16 cellular contexts compared by ENCODE assay signal in genomic region chr2:24814498-24814897, GRCh38. TPM values are rescaled to one million over a fixed set of nuclear protein-coding genes. Genes with fewer than 3 reads are reported as not detected.
DNase-seq lines count a peak whose midpoint lies in the region; ATAC-seq, FAIRE-seq and TF ChIP-seq lines count a peak whose summit lies in the region.
"Had no signal": no experiment of that assay in that cellular context is flagged by ENCODE, and none has a peak within 500 bp of the region (broad histone marks: within the 10 kb centered on the region; RNA-seq: fewer than 3 reads in every experiment).

No MANE protein-coding gene starts in this region.

- TF ChIP-seq POLR2A in K562 (conservative IDR thresholded peaks at IDR 0.05): no peak

- peaks cover 73% of the 10 kb centered on the region for H3K36me3 ChIP-seq in K562 (ENCODE audit: control insufficient read depth, insufficient read depth, low read length)
- peaks cover 83% of the 10 kb centered on the region for H3K36me3 ChIP-seq in endodermal cell (ENCODE audit: control insufficient read depth, insufficient read depth, low read length)
- H3K36me3 ChIP-seq in colonic mucosa: no peaks in the 10 kb centered on the region

- peaks cover 6% of the 10 kb centered on the region for H3K4me1 Mint-ChIP-seq in endodermal cell

- peaks cover 63% of the 10 kb centered on the region for H3K36me3 Mint-ChIP-seq in endodermal cell (ENCODE audit: low read depth)

- peaks cover 42% of the 10 kb centered on the region for H3K79me2 ChIP-seq in K562 (ENCODE audit: control insufficient read depth, insufficient read depth, low read length)

- no TSS peak for BruUV-seq in K562 (replicated peaks; lab: Mats Ljungman, UMichigan)

- H3K27me3 ChIP-seq in K562 (ENCODE audit: control insufficient read depth in 2 of 2, insufficient read depth in 2 of 2, low read length in 2 of 2): no peaks in the 10 kb centered on the region
- no peaks in the 10 kb centered on the region for H3K27me3 ChIP-seq in endodermal cell (ENCODE audit: control insufficient read depth, insufficient read depth, low read length, poor library complexity, severe bottlenecking)
- H3K27me3 ChIP-seq in colonic mucosa: no peaks in the 10 kb centered on the region
- H3K27me3 ChIP-seq: BLaER1 had no signal

- H2AFZ ChIP-seq in K562 (ENCODE audit: low read depth, low read length): no peak overlapping the region
- H2AFZ ChIP-seq: GM23338 had no signal

- CTCF ChIA-PET in K562 (lab: Yijun Ruan, JAX; ENCODE audit: low intra/inter-chr PET ratio): no interaction called here

- H3K27ac ChIP-seq in K562 (ENCODE audit: extremely low read depth, low read depth, low read length) (no peak overlapping the region), endodermal cell (ENCODE audit: low read depth, low read length) (no peak overlapping the region), temporal lobe (ENCODE audit: low read depth, low read length) (peak overlapping the region; percentile 81), colonic mucosa (no peak overlapping the region)
- H3K27ac ChIP-seq: BLaER1 had no signal

- POLR2A ChIA-PET in K562 (lab: Yijun Ruan, JAX): interaction anchor here (0.7 to 2.0 kb wide), 2 partner anchors 9 to 15 kb away, joined by 3 to 10 read pairs; no protein-coding TSS in a partner anchor

- no peak overlapping the region for H3K4me3 Mint-ChIP-seq in endodermal cell
- H3K4me3 Mint-ChIP-seq: CD8-positive, alpha-beta T cell; GM23338 had no signal

- H3K4me3 ChIP-seq in K562 (no peak overlapping the region), endodermal cell (ENCODE audit: low read length) (no peak overlapping the region), colonic mucosa (no peak overlapping the region)
- H3K4me3 ChIP-seq: BLaER1, GM23338 had no signal

- peaks cover 2% of the 10 kb centered on the region for H3K9me3 Mint-ChIP-seq in endodermal cell
- H3K9me3 Mint-ChIP-seq: CD8-positive, alpha-beta T cell; GM23338 had no signal

- no peak for TF ChIP-seq EP300 in K562 (IDR thresholded peaks at IDR 0.05; ENCODE audit: low read length)

- H3K9ac ChIP-seq in K562 (ENCODE audit: insufficient read depth in 1 of 2, low read depth in 2 of 2, low read length in 2 of 2): no peak overlapping the region
- H3K9ac ChIP-seq in endodermal cell (ENCODE audit: extremely low read depth, low read length, poor library complexity, severe bottlenecking): no peak overlapping the region
- no peak overlapping the region for H3K9ac ChIP-seq in colonic mucosa (ENCODE audit: low read depth in 2 of 2, low read length in 2 of 2)
- H3K9ac ChIP-seq: BLaER1 had no signal

- H3K27ac Mint-ChIP-seq in endodermal cell: no peak overlapping the region
- H3K27ac Mint-ChIP-seq: CD8-positive, alpha-beta T cell had no signal

- WGBS in K562 (ENCODE audit: insufficient coverage, low coverage, missing lambda C conversion rate): 92% methylated on average over 4 of the region's 4 CpGs
- WGBS in endodermal cell (ENCODE audit: insufficient coverage in 1 of 2, insufficient read length in 1 of 2), 2 experiments: 95 to 100% methylated on average over 2 to 4 of the region's 4 CpGs

- H3K27me3 Mint-ChIP-seq in endodermal cell (ENCODE audit: insufficient read depth): no peaks in the 10 kb centered on the region

- TF ChIP-seq RAD21 in K562 (CRISPR knock-in tag; conservative IDR thresholded peaks at IDR 0.05 in 1 of 2, IDR thresholded peaks at IDR 0.05 in 1 of 2): no peak

- no peak for FAIRE-seq in K562 (lab: Jason Lieb, UNC)

- in situ Hi-C loops in K562 (cut with MboI): no loop called here

- DNase-seq in activated CD8-positive, alpha-beta memory T cell treated with anti-CD3 and anti-CD28 coated beads for 24 hours: peak; percentile 33
- no peak for DNase-seq in activated CD8-positive, alpha-beta memory T cell treated with anti-CD3 and anti-CD28 coated beads, Interleukin-2, amount 50 U/mL, for 4 hours
- DNase-seq in K562 (ENCODE audit: extremely low read depth in 1 of 4, low spot score in 3 of 4) (no peak), endodermal cell (peak; percentile 10), colonic mucosa (no peak), NCI-H2107 (lab: John Stamatoyannopoulos, UW) (no peak)
- no peak for DNase-seq in activated CD4-positive, alpha-beta T cell treated with anti-CD3 and anti-CD28 coated beads, Interleukin-2, amount 50 U/mL, for 48 hours
- DNase-seq: 8988T; Calu3; CD8-positive, alpha-beta T cell; DMS79 treated with DMSO at 0.1 percent for 48 hours; GF-D8; H7 had no signal

- TF ChIP-seq CTCF in K562 (IDR thresholded peaks at IDR 0.05 in 2 of 3, conservative IDR thresholded peaks at IDR 0.05 in 1 of 3; ENCODE audit: insufficient read depth in 2 of 3, low read depth in 1 of 3, low read length in 3 of 3) (no peak), endodermal cell (conservative IDR thresholded peaks at IDR 0.05) (no peak), colonic mucosa (IDR thresholded peaks at IDR 0.05) (no peak)

- H3K4me1 ChIP-seq in K562 (replicated peaks in 1 of 2; ENCODE audit: control insufficient read depth in 2 of 2, insufficient read depth in 2 of 2, low read length in 2 of 2): peaks cover 8 to 32% of the 10 kb centered on the region in 2 experiments
- no peaks in the 10 kb centered on the region for H3K4me1 ChIP-seq in endodermal cell (ENCODE audit: control insufficient read depth, insufficient read depth, low read length)
- H3K4me1 ChIP-seq in colonic mucosa: no peaks in the 10 kb centered on the region

- no peak for ATAC-seq in K562
- ATAC-seq: CD8-positive, alpha-beta T cell had no signal

- no peak overlapping the region for H3K4me2 ChIP-seq in K562 (ENCODE audit: insufficient read depth, low read length)
- H3K4me2 ChIP-seq: BLaER1, GM23338 had no signal

- intact Hi-C loops in K562 (cut with micrococcal nuclease) (no loop called here), colonic mucosa (cut with DNase I) (no loop called here)

- no peaks in the 10 kb centered on the region for H4K20me1 ChIP-seq in K562 (replicated peaks; ENCODE audit: control insufficient read depth, insufficient read depth, low read length)

- H3K9me1 ChIP-seq in K562 (ENCODE audit: control insufficient read depth, insufficient read depth, low read length): no peaks in the 10 kb centered on the region

- no peaks in the 10 kb centered on the region for H3K9me3 ChIP-seq in K562 (replicated peaks; ENCODE audit: control insufficient read depth, insufficient read depth, low read depth, low read length)
- H3K9me3 ChIP-seq in endodermal cell (ENCODE audit: control insufficient read depth, low read length): peaks cover 9% of the 10 kb centered on the region
- H3K9me3 ChIP-seq in colonic mucosa: no peaks in the 10 kb centered on the region

TF ChIP-seq in K562, 482 proteins besides CTCF, POLR2A, EP300 and RAD21 (continues in another document):
- TF ChIP-seq LARP7 (IDR thresholded peaks at IDR 0.05) (no peak), CREB1 (IDR thresholded peaks at IDR 0.05) (no peak), CREB1 (CRISPR knock-in tag; IDR thresholded peaks at IDR 0.05) (no peak), ZNF707 (CRISPR knock-in tag; conservative IDR thresholded peaks at IDR 0.05) (no peak)

RNA-seq across cellular contexts. Expression of gene CENPO, which starts 21.3 kb away (rescaled TPM):
- 153 and 177 TPM in 2 replicates for total RNA-seq in K562 (2011; cell fraction: chromatin; rRNA removed; ENCODE audit: low replicate concordance)
- 96.4 and 101 TPM in 2 replicates for total RNA-seq in K562 (2011; cell fraction: nucleolus; rRNA removed)
- total RNA-seq in K562 (2011; cell fraction: nucleoplasm; rRNA removed): 140 and 180 TPM in 2 replicates
- 35.4 and 36.1 TPM in 2 replicates for total RNA-seq in K562 (2014; rRNA removed)
- total RNA-seq in K562 (2014; rRNA removed; fragmentation: Illumina TruSeq; extraction: Trizol): 33.6 and 37.3 TPM in 2 replicates
- total RNA-seq in K562 (2015; rRNA removed; fragmentation: Illumina TruSeq; extraction: Trizol): 38.9 and 41.1 TPM in 2 replicates
- 39.9 and 46.2 TPM in 2 replicates for total RNA-seq in K562 (2021)
- polyA plus RNA-seq in K562 (2011; rRNA removed): 59.4 and 63.0 TPM in 2 replicates
- 36.2 and 39.3 TPM in 2 replicates for polyA plus RNA-seq in K562 (2011; cell fraction: cytosol; rRNA removed)
- 103 and 125 TPM in 2 replicates for polyA plus RNA-seq in K562 (2011; cell fraction: nucleus; rRNA removed)
- polyA plus RNA-seq in K562 (2012): 35.5 and 43.1 TPM in 2 replicates
- polyA plus RNA-seq in K562 (2014; fragmentation: Illumina TruSeq; extraction: Trizol): 44.9 and 49.8 TPM in 2 replicates
- 10 to 100 TPM; 30.6 to 38.9 TPM for polyA plus RNA-seq in K562 (2014; fragmentation: Nextera tagmentation; extraction: Ambion mirVana)
- 35.5 and 49.5 TPM in 2 replicates for polyA plus RNA-seq in K562 (2014; rRNA removed)
- 65.4 and 67.6 TPM in 2 replicates for polyA minus RNA-seq in K562 (2011; rRNA and poly(A)+ RNA removed)
- 22.3 and 36.6 TPM in 2 replicates for polyA minus RNA-seq in K562 (2011; cell fraction: cytosol; rRNA and poly(A)+ RNA removed)
- 46.7 and 67.0 TPM in 2 replicates for polyA minus RNA-seq in K562 (2011; cell fraction: nucleus; rRNA and poly(A)+ RNA removed)
- 10 to 100 TPM; 27.3 to 40.3 TPM for total RNA-seq in endodermal cell
- polyA plus RNA-seq in endodermal cell (2013, experiment 1 of 2): 42.5 TPM
- polyA plus RNA-seq in endodermal cell (2013, experiment 2 of 2): 38.4 TPM
- 11.3 TPM for total RNA-seq in temporal lobe
- 10 to 100 TPM in 1 of 2 donors, 1 to 10 TPM in 1; 6.8 to 26.8 TPM for total RNA-seq in colonic mucosa

RNA-seq across cellular contexts. Expression of gene PTRHD1, which starts 21.3 kb away (rescaled TPM):
- 4.5 and 5.4 TPM in 2 replicates for total RNA-seq in K562 (2011; cell fraction: chromatin; rRNA removed; ENCODE audit: low replicate concordance)
- total RNA-seq in K562 (2011; cell fraction: nucleolus; rRNA removed): 10.2 and 10.3 TPM in 2 replicates
- total RNA-seq in K562 (2011; cell fraction: nucleoplasm; rRNA removed): 10.8 and 23.1 TPM in 2 replicates
- total RNA-seq in K562 (2014; rRNA removed) (60.9 and 67.5 TPM in 2 replicates), K562 (2014; rRNA removed; fragmentation: Illumina TruSeq; extraction: Trizol) (42.6 and 47.1 TPM in 2 replicates), K562 (2015; rRNA removed; fragmentation: Illumina TruSeq; extraction: Trizol) (26.7 and 43.8 TPM in 2 replicates), K562 (2021) (48.9 and 51.4 TPM in 2 replicates), endodermal cell (10 to 100 TPM; 37.2 to 38.2 TPM), temporal lobe (27.5 TPM), colonic mucosa (10 to 100 TPM; 38.2 to 47.6 TPM)
- polyA plus RNA-seq in K562 (2011; rRNA removed) (82.7 and 83.2 TPM in 2 replicates), K562 (2014; fragmentation: Illumina TruSeq; extraction: Trizol) (15.8 and 31.7 TPM in 2 replicates), K562 (2014; fragmentation: Nextera tagmentation; extraction: Ambion mirVana) (10 to 100 TPM; 32.9 to 46.6 TPM), K562 (2014; rRNA removed) (61.1 and 71.1 TPM in 2 replicates)
- polyA plus RNA-seq in K562 (2011; cell fraction: cytosol; rRNA removed): 76.4 and 103 TPM in 2 replicates
- polyA plus RNA-seq in K562 (2011; cell fraction: nucleus; rRNA removed): 23.4 and 40.4 TPM in 2 replicates
- 47.2 and 87.1 TPM in 2 replicates for polyA plus RNA-seq in K562 (2012)
- polyA minus RNA-seq in K562 (2011; rRNA and poly(A)+ RNA removed): 8.6 and 11.1 TPM in 2 replicates
- 7.8 and 12.2 TPM in 2 replicates for polyA minus RNA-seq in K562 (2011; cell fraction: cytosol; rRNA and poly(A)+ RNA removed)
- 4.7 and 7.3 TPM in 2 replicates for polyA minus RNA-seq in K562 (2011; cell fraction: nucleus; rRNA and poly(A)+ RNA removed)
- polyA plus RNA-seq in endodermal cell (2013, experiment 1 of 2): 40.6 TPM
- 35.9 TPM for polyA plus RNA-seq in endodermal cell (2013, experiment 2 of 2)

Comparison
In these comparisons a context has a peak if more than half of its experiments do, and no peak if none do; other contexts are left out.
1. DNase-seq: peak in activated CD8-positive, alpha-beta memory T cell treated with anti-CD3 and anti-CD28 coated beads for 24 hours (single experiment) and endodermal cell (single experiment); none in activated CD8-positive, alpha-beta memory T cell treated with anti-CD3 and anti-CD28 coated beads, Interleukin-2, amount 50 U/mL, for 4 hours (single experiment), K562 (0 of 4), colonic mucosa (single experiment), activated CD4-positive, alpha-beta T cell treated with anti-CD3 and anti-CD28 coated beads, Interleukin-2, amount 50 U/mL, for 48 hours (0 of 2) and NCI-H2107 (single experiment).